In genomic region chr10:122648599-122649428, GRCh38 we compare ENCODE assay signal across 9 cellular contexts. TPM values are rescaled to one million over a fixed set of nuclear protein-coding genes. Genes with fewer than 3 reads are reported as not detected.
A peak's percentile ranks its signal among the peaks of the same experiment; 100 is the strongest.
DNase-seq lines count a peak whose midpoint lies in the region; ATAC-seq and TF ChIP-seq lines count a peak whose summit lies in the region.
"Had no signal": no experiment of that assay in that cellular context is flagged by ENCODE, and none has a peak within 500 bp of the region (broad histone marks: within the 10 kb centered on the region; RNA-seq: fewer than 3 reads in every experiment).

No MANE protein-coding gene starts in this region.

- no peaks in the 10 kb centered on the region for H3K9me3 ChIP-seq in prostate gland

- H3K4me1 Mint-ChIP-seq in activated CD4-positive, alpha-beta memory T cell treated with anti-CD3 and anti-CD28 coated beads for 36 hours (ENCODE audit: low read depth): no peaks in the 10 kb centered on the region

- no peak overlapping the region for H3K4me3 Mint-ChIP-seq in activated CD4-positive, alpha-beta memory T cell treated with anti-CD3 and anti-CD28 coated beads for 36 hours

- H3K36me3 ChIP-seq in prostate gland: no peaks in the 10 kb centered on the region

- no peaks in the 10 kb centered on the region for H3K36me3 Mint-ChIP-seq in activated CD4-positive, alpha-beta memory T cell treated with anti-CD3 and anti-CD28 coated beads for 36 hours

- peaks cover 28% of the 10 kb centered on the region for H3K27me3 Mint-ChIP-seq in activated CD4-positive, alpha-beta memory T cell treated with anti-CD3 and anti-CD28 coated beads for 36 hours

- TF ChIP-seq POLR2A in NB4 (IDR thresholded peaks at IDR 0.05; ENCODE audit: extremely low read depth, insufficient read length): no peak
- TF ChIP-seq POLR2A in prostate gland (IDR thresholded peaks at IDR 0.05): no peak

- H3K27me3 ChIP-seq in prostate gland (replicated peaks; ENCODE audit: insufficient read depth): no peaks in the 10 kb centered on the region

- no peaks in the 10 kb centered on the region for H3K9me3 Mint-ChIP-seq in activated CD4-positive, alpha-beta memory T cell treated with anti-CD3 and anti-CD28 coated beads for 36 hours

- H3K4me1 ChIP-seq in prostate gland (replicated peaks): no peaks in the 10 kb centered on the region

- H3K4me3 ChIP-seq in NB4 (ENCODE audit: low read depth, low read length) (no peak overlapping the region), prostate gland (no peak overlapping the region)

- H3K27ac Mint-ChIP-seq in activated CD4-positive, alpha-beta memory T cell treated with anti-CD3 and anti-CD28 coated beads for 36 hours: no peak overlapping the region

- intact Hi-C loops in activated CD4-positive, alpha-beta memory T cell treated with anti-CD3 and anti-CD28 coated beads for 36 hours (cut with micrococcal nuclease): loop anchor here (1.0 kb wide), 1 partner anchor 54 kb away; no protein-coding TSS in a partner anchor
- intact Hi-C loops in Right ventricle myocardium inferior (cut with DNase I) (loop anchor here (1.0 to 5.0 kb wide), 2 partner anchors 38 to 55 kb away; no protein-coding TSS in a partner anchor), prostate gland (cut with DNase I) (no loop called here)

- TF ChIP-seq CTCF in NB4 (IDR thresholded peaks at IDR 0.05; ENCODE audit: low read depth, low read length): peak; percentile 78
- TF ChIP-seq CTCF in prostate gland (IDR thresholded peaks at IDR 0.05): peak in 3 of 4 experiments; percentile 72 to 87 (median 81)

- CTCF ChIA-PET in activated CD4-positive, alpha-beta memory T cell treated with anti-CD3 and anti-CD28 coated beads for 36 hours (lab: Charles Lee): interaction anchor here (0.9 to 1.6 kb wide), 9 partner anchors 8 to 397 kb away, joined by 3 to 7 read pairs (median 3); no protein-coding TSS in a partner anchor

- POLR2A ChIA-PET in activated CD4-positive, alpha-beta memory T cell treated with anti-CD3 and anti-CD28 coated beads for 36 hours (lab: Charles Lee): no interaction called here

- ATAC-seq in Right ventricle myocardium inferior (peak; percentile 71), GM18519 (IDR thresholded peaks at IDR 0.05; ENCODE audit: low FRiP score, unreplicated experiment) (no peak), GM18511 (IDR thresholded peaks at IDR 0.05; ENCODE audit: unreplicated experiment) (no peak)

- WGBS in prostate gland: 37% methylated on average over 10 of the region's 10 CpGs

- DNase-seq in A172 (ENCODE audit: low spot score) (peak; percentile 27), ELR (ENCODE audit: low read depth) (peak; percentile 54), NB4 (ENCODE audit: low read depth) (peak; percentile 58), Right ventricle myocardium inferior (ENCODE audit: missing footprints) (no peak), prostate gland (ENCODE audit: low spot score) (peak; percentile 54)
- DNase-seq in activated CD4-positive, alpha-beta memory T cell treated with anti-CD3 and anti-CD28 coated beads for 36 hours: peak; percentile 51

- no peak overlapping the region for H3K27ac ChIP-seq in prostate gland

RNA-seq across cellular contexts. Expression of gene C10orf120, which starts 50.8 kb away (rescaled TPM):
- not detected in 2 replicates for total RNA-seq in A172 (2014; rRNA removed; shearing (Covaris generic))
- total RNA-seq in activated CD4-positive, alpha-beta memory T cell treated with anti-CD3 and anti-CD28 coated beads for 36 hours: not detected
- total RNA-seq in Right ventricle myocardium inferior (not detected), prostate gland (under 1 TPM in 1 of 2 donors, not detected in 1; 0.57 TPM)
- total RNA-seq: temporal lobe had no signal
